8 cellular contexts compared by ENCODE assay signal in the genomic region with DNA sequence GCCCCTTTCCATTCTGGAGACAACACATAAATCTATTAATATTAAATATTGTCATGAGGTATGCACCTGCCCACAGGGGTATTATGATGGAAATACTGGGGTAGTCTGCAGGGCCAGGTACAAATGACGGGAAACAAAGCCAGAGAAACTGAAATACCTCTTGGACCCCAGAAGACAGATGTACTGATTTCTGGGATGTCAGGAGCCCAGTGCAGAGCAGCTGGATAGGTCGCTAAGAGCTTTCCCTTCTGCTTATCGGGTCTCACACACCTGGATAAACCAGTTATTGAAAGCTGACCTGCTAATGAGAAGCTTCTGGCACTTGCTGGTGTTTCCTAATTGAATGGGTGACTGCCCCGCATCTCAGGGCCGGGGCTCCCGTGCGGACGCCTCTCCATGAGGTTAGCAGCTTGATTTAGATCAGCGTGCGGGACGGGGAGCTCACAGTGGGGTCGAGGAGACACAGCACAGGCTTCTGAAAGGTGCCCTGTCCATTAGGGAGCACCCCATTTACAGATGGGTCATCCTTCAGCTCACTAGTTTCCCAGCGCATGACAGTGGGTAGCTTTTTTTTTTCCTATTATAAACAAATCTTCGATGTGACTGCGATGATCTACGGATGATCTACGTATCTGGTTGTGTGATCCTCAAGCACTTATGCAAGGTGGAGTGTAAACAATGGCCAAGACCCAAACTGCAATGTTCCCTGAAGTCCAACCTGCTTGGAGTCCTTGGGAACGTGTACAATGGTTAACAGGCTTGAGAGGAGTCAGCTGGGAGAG. TPM values are rescaled to one million over a fixed set of nuclear protein-coding genes. Genes with fewer than 3 reads are reported as not detected.
A peak's percentile ranks its signal among the peaks of the same experiment; 100 is the strongest.
DNase-seq lines count a peak whose midpoint lies in the region; ATAC-seq and TF ChIP-seq lines count a peak whose summit lies in the region.

No MANE protein-coding gene starts in this region.

- H3F3A ChIP-seq in DOHH2 (ENCODE audit: control insufficient read depth, insufficient read depth) (peaks cover 13% of the 10 kb centered on the region), OCI-LY1 (ENCODE audit: insufficient read depth, low read length) (no peaks in the 10 kb centered on the region)

- H3K4me2 ChIP-seq in DOHH2 (ENCODE audit: low read length), result peak overlapping the region; percentile 94
- peak overlapping the region; percentile 77 for H3K4me2 ChIP-seq in OCI-LY1 (ENCODE audit: low read length)
- H3K4me2 ChIP-seq in osteoblast (ENCODE audit: insufficient read depth, low read length), result peak overlapping the region; percentile 94

- H3K27ac Mint-ChIP-seq in endodermal cell, result peak overlapping the region; percentile 68

- H3K4me3 ChIP-seq in DOHH2 (ENCODE audit: low read length) (peak overlapping the region; percentile 76), OCI-LY1 (ENCODE audit: low read depth, low read length, poor library complexity, severe bottlenecking) (peak overlapping the region; percentile 68), endodermal cell (ENCODE audit: low read length) (peak overlapping the region; percentile 84), osteoblast (ENCODE audit: insufficient read depth, low read length) (peak overlapping the region; percentile 84)

- TF ChIP-seq CTCF in DOHH2 (IDR thresholded peaks at IDR 0.05; ENCODE audit: low read depth, low read length, poor library complexity, severe bottlenecking) (no peak), OCI-LY1 (IDR thresholded peaks at IDR 0.05; ENCODE audit: low read length) (no peak), endodermal cell (conservative IDR thresholded peaks at IDR 0.05) (no peak), osteoblast (IDR thresholded peaks at IDR 0.05; ENCODE audit: extremely low read depth, low read depth, low read length) (no peak)

- ATAC-seq in GM18517 (IDR thresholded peaks at IDR 0.05; ENCODE audit: unreplicated experiment) (no peak), HG03196 (IDR thresholded peaks at IDR 0.05; ENCODE audit: unreplicated experiment) (no peak)

- no peaks in the 10 kb centered on the region for H3K27me3 ChIP-seq in DOHH2 (ENCODE audit: control insufficient read depth, low read length)
- H3K27me3 ChIP-seq in OCI-LY1 (ENCODE audit: insufficient read depth, low read length), result no peaks in the 10 kb centered on the region; the same call in 1 of the 2 replicates
- H3K27me3 ChIP-seq in endodermal cell (ENCODE audit: control insufficient read depth, insufficient read depth, low read length, poor library complexity, severe bottlenecking), result no peaks in the 10 kb centered on the region
- H3K27me3 ChIP-seq in osteoblast (ENCODE audit: insufficient read depth, low read length), result no peaks in the 10 kb centered on the region

- peak; percentile 53 for DNase-seq in endodermal cell
- peak; percentile 58 for DNase-seq in osteoblast (ENCODE audit: insufficient read length, low spot score, missing footprints)
- DNase-seq in NCI-H1092 (lab: John Stamatoyannopoulos, UW), result no peak
- no peak for DNase-seq in cerebellum (ENCODE audit: low spot score)

- H3K4me1 Mint-ChIP-seq in endodermal cell, result peaks cover 33% of the 10 kb centered on the region

- H2AFZ ChIP-seq in OCI-LY1 (ENCODE audit: low read length), result no peak overlapping the region
- peak overlapping the region; percentile 75 for H2AFZ ChIP-seq in osteoblast (ENCODE audit: low read length)

- peaks cover 11% of the 10 kb centered on the region for H3K36me3 Mint-ChIP-seq in endodermal cell (ENCODE audit: low read depth)

- H3K9me3 ChIP-seq in DOHH2 (ENCODE audit: control insufficient read depth, insufficient read depth, low read length), result peaks cover 10% of the 10 kb centered on the region; the same call in 1 of the 2 replicates
- no peaks in the 10 kb centered on the region for H3K9me3 ChIP-seq in OCI-LY1 (ENCODE audit: low read length)
- H3K9me3 ChIP-seq in endodermal cell (ENCODE audit: control insufficient read depth, low read length), result no peaks in the 10 kb centered on the region
- H3K9me3 ChIP-seq in osteoblast (ENCODE audit: low read depth, low read length), result no peaks in the 10 kb centered on the region

- no peaks in the 10 kb centered on the region for H3K9me3 Mint-ChIP-seq in endodermal cell

- H3K4me1 ChIP-seq in DOHH2 (ENCODE audit: control insufficient read depth, low read length) (peaks cover 48% of the 10 kb centered on the region), OCI-LY1 (ENCODE audit: insufficient read depth, low read length, severe bottlenecking) (peaks cover 38% of the 10 kb centered on the region), endodermal cell (ENCODE audit: control insufficient read depth, insufficient read depth, low read length) (peaks cover 13% of the 10 kb centered on the region), osteoblast (ENCODE audit: insufficient read depth, low read length) (peaks cover 35% of the 10 kb centered on the region)

- H3K36me3 ChIP-seq in DOHH2 (ENCODE audit: control insufficient read depth, low read length) (peaks cover 48% of the 10 kb centered on the region), OCI-LY1 (ENCODE audit: insufficient read depth, low read length) (peaks cover 31% of the 10 kb centered on the region), endodermal cell (ENCODE audit: control insufficient read depth, insufficient read depth, low read length) (peaks cover 4% of the 10 kb centered on the region), osteoblast (ENCODE audit: insufficient read depth, low read length) (peaks cover 9% of the 10 kb centered on the region)

- H3K79me2 ChIP-seq in DOHH2 (ENCODE audit: control insufficient read depth, low read length), result peaks cover 46% of the 10 kb centered on the region
- peaks cover 28% of the 10 kb centered on the region for H3K79me2 ChIP-seq in OCI-LY1 (ENCODE audit: insufficient read depth, low read length)
- H3K79me2 ChIP-seq in osteoblast (ENCODE audit: insufficient read depth, low read length), result peaks cover 28% of the 10 kb centered on the region

- peak overlapping the region; percentile 87 for H3K27ac ChIP-seq in DOHH2 (ENCODE audit: low read depth, low read length)
- peak overlapping the region; percentile 85 for H3K27ac ChIP-seq in OCI-LY1 (ENCODE audit: low read depth, low read length, poor library complexity, severe bottlenecking)
- peak overlapping the region; percentile 88 for H3K27ac ChIP-seq in endodermal cell (ENCODE audit: low read depth, low read length)
- peak overlapping the region; percentile 93 for H3K27ac ChIP-seq in osteoblast (ENCODE audit: low read depth, low read length)

- H3K9me2 ChIP-seq in DOHH2 (replicated peaks; ENCODE audit: control insufficient read depth, low read length), result no peaks in the 10 kb centered on the region
- no peaks in the 10 kb centered on the region for H3K9me2 ChIP-seq in OCI-LY1 (ENCODE audit: low read depth, low read length)

- H3K9ac ChIP-seq in OCI-LY1 (ENCODE audit: low read length), result peak overlapping the region; percentile 79
- no peak overlapping the region for H3K9ac ChIP-seq in endodermal cell (ENCODE audit: extremely low read depth, low read length, poor library complexity, severe bottlenecking)

- peaks cover 3% of the 10 kb centered on the region for H3K27me3 Mint-ChIP-seq in endodermal cell (ENCODE audit: insufficient read depth)

- peaks cover 26% of the 10 kb centered on the region for H4K20me1 ChIP-seq in DOHH2 (ENCODE audit: control insufficient read depth, insufficient read depth, low read depth, low read length)
- H4K20me1 ChIP-seq in OCI-LY1 (ENCODE audit: insufficient read depth, low read length), result peaks cover 7% of the 10 kb centered on the region
- peaks cover 23% of the 10 kb centered on the region for H4K20me1 ChIP-seq in osteoblast (ENCODE audit: insufficient read depth, low read length)

- peak overlapping the region; percentile 64 for H3K4me3 Mint-ChIP-seq in endodermal cell

- WGBS in endodermal cell (ENCODE audit: insufficient coverage in 1 of 2, insufficient read length in 1 of 2), 2 experiments, result 87 to 95% methylated on average over 14 to 18 of the region's 18 CpGs

RNA-seq across cellular contexts. Expression of a gene that starts 1.5 kb away (rescaled TPM):
- 10 to 100 TPM; 27.2 to 36.9 TPM for total RNA-seq in endodermal cell
- 77.8 TPM for polyA plus RNA-seq in endodermal cell (2013, experiment 1 of 2)
- 81.3 TPM for polyA plus RNA-seq in endodermal cell (2013, experiment 2 of 2)
- 835 and 847 TPM in 2 replicates for total RNA-seq in osteoblast
- 42.6 TPM for total RNA-seq in cerebellum

Comparison
In these comparisons a context has a peak if more than half of its experiments do, and no peak if none do; other contexts are left out.
1. DNase-seq: peak in endodermal cell (single experiment) and osteoblast (single experiment); none in NCI-H1092 (single experiment) and cerebellum (single experiment).
2. RNA of a gene that starts 1.5 kb away (total RNA-seq): 835 to 847 TPM in osteoblast; 42.6 TPM in cerebellum (single experiment) and 27.2 to 36.9 TPM in endodermal cell; every median in the first group is over 10 times any median in the second.
3. Peak in every context shown above with its lines, with median percentiles within 50 percentile points of each other: H3K27ac ChIP-seq, H3K4me2 ChIP-seq and H3K4me3 ChIP-seq.